ENCODE assay signal across 10 cellular contexts in the genomic region with DNA sequence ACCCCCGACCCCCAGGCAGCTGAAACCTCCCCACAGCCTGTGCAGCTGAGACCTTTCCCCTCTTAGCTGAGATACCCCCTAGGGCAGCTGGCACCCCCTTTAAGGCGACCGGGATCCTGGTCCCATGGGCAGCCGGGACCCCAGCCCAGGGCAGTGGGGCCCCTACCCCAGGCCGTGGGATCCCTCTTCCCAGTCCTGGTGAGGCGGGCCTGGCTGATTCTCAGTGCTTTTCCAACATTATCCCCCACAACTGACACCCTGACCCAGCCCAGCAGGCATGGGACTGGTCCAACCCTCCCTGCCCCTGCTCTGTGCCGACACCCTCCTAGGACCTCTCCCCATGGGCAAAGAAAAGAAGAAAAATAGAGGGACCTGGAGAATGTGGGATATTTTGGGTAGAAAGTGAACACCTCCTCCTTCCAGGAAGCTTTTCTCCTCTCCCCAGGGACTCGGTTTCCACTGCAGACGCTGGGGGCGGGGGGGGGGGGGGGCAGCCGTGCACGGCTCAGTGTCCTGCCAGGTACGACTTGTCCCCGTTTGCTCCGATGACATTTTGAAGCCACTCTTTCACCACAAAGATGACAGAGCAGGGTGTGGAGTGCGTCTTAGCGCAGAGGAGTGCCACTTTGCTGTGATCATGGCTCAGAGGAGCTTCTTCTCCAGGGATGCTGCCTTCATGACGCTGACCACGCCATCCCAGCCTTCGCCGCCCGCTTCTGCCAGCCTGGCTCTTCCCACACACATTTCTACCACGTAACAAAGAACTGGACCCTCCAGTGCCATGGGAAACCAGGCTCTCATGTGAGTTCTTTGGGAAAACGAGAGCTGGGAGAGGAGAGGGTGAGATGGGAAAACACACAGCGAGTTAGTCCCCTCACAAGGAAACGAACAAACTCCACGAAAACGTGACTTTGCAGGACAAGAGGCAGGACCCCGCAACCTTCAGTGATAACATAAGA.
"Had no signal": no experiment of that assay in that cellular context is flagged by ENCODE, and none has a peak within 500 bp of the region (broad histone marks: within the 10 kb centered on the region; RNA-seq: fewer than 3 reads in every experiment).

No MANE protein-coding gene starts in this region.

- H3K4me2 ChIP-seq: neural progenitor cell, smooth muscle cell had no signal

- H3K9me3 Mint-ChIP-seq: activated CD8-positive, alpha-beta T cell treated with anti-CD3 and anti-CD28 coated beads for 36 hours; immature natural killer cell had no signal

- H3K27me3 Mint-ChIP-seq: activated CD8-positive, alpha-beta T cell treated with anti-CD3 and anti-CD28 coated beads for 36 hours had no signal

- H3K27ac Mint-ChIP-seq: activated CD4-positive, alpha-beta T cell treated with anti-CD3 and anti-CD28 coated beads for 36 hours; activated CD8-positive, alpha-beta T cell treated with anti-CD3 and anti-CD28 coated beads for 36 hours; immature natural killer cell; neural progenitor cell had no signal

- H3K27ac ChIP-seq: breast epithelium, foreskin keratinocyte, neural progenitor cell, SJSA1, transverse colon had no signal

- ATAC-seq: activated CD4-positive, alpha-beta T cell treated with anti-CD3 and anti-CD28 coated beads for 36 hours; activated CD8-positive, alpha-beta T cell treated with anti-CD3 and anti-CD28 coated beads for 36 hours had no signal

- H3K4me1 ChIP-seq: breast epithelium, foreskin keratinocyte, SJSA1, transverse colon had no signal

- DNase-seq: activated CD8-positive, alpha-beta T cell treated with anti-CD3 and anti-CD28 coated beads for 36 hours; foreskin keratinocyte; immature natural killer cell; midbrain; transverse colon had no signal

- H3K4me3 Mint-ChIP-seq: activated CD4-positive, alpha-beta T cell treated with anti-CD3 and anti-CD28 coated beads for 36 hours; activated CD8-positive, alpha-beta T cell treated with anti-CD3 and anti-CD28 coated beads for 36 hours; immature natural killer cell; neural progenitor cell had no signal

- H3K36me3 Mint-ChIP-seq: immature natural killer cell, neural progenitor cell had no signal

- H3K27me3 ChIP-seq: foreskin keratinocyte, neural progenitor cell, transverse colon had no signal

- H3K4me1 Mint-ChIP-seq: activated CD4-positive, alpha-beta T cell treated with anti-CD3 and anti-CD28 coated beads for 36 hours; immature natural killer cell had no signal

- H3K4me3 ChIP-seq: breast epithelium, neural progenitor cell, SJSA1, smooth muscle cell, transverse colon had no signal

- H3K9me3 ChIP-seq: breast epithelium, SJSA1, transverse colon had no signal

- H3K36me3 ChIP-seq: breast epithelium, neural progenitor cell, SJSA1, transverse colon had no signal

- H3K9ac ChIP-seq: neural progenitor cell had no signal
